ENCODE assay signal across 9 cellular contexts in the genomic region with DNA sequence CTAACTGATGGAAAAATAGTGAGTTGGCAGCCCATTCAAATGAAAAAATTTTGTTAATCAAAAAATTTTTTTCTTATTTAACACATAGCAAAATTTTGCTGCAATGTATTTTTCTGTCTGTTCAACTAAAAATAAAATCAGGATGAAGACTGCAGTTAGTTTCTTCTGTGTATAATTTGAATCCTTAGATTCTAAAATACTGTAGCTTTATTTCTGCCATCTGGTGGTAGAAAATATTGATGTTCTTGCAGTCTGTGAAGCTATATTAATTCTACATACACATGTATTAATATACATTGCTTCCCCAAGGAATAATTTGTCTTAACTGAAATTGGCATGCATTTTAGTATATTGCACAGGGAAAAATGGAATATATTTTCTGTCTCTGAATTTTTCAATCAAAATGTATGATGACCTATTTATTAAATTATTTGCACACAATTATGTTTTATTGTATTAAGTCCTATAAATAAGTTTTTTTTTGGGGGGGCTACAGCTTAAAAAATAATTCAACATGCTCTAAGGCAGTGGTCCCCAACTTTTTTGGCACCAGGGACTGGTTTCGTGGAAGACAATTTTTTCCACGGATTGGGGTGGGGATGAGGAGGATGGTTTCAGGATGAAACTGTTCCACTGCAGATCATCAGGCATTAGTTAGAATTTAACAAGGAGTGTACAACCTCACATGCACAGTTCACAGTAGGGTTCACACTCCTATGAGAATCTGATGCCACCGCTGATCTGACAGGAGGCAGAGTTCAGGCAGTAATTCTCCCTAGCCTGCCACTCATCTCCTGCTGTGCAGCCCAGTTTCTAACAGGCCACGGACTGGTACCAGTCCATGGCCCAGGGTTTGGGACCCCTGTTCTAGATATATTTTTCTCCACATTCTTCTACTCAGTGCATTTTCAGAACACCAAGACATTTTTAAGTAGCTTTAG.
A peak's percentile ranks its signal among the peaks of the same experiment; 100 is the strongest.
DNase-seq lines count a peak whose midpoint lies in the region; ATAC-seq and TF ChIP-seq lines count a peak whose summit lies in the region.
"Had no signal": no experiment of that assay in that cellular context is flagged by ENCODE, and none has a peak within 500 bp of the region (broad histone marks: within the 10 kb centered on the region; RNA-seq: fewer than 3 reads in every experiment).

No MANE protein-coding gene starts in this region.

- H3K4me1 Mint-ChIP-seq in activated CD8-positive, alpha-beta T cell treated with anti-CD3 and anti-CD28 coated beads, Interleukin-2, amount 10 ng/mL, durations not matched to agents 7 days and 5 days (ENCODE audit: low read depth), result no peaks in the 10 kb centered on the region
- H3K4me1 Mint-ChIP-seq in activated T-cell treated with anti-CD3 and anti-CD28 coated beads, Interleukin-2, amount 50 U/mL, for 72 hours (ENCODE audit: low read depth), result no peaks in the 10 kb centered on the region

- H2AFZ ChIP-seq in KMS-11 (ENCODE audit: low read depth), result no peak overlapping the region

- no peak overlapping the region for H3K4me3 ChIP-seq in KMS-11 (IDR thresholded peaks at IDR 0.05; ENCODE audit: insufficient read depth, low read depth, low read length)
- no peak overlapping the region for H3K4me3 ChIP-seq in WI38 (ENCODE audit: low read depth, low read length)
- H3K4me3 ChIP-seq: HAP-1 had no signal

- no peaks in the 10 kb centered on the region for H3K27me3 ChIP-seq in KMS-11 (ENCODE audit: insufficient read depth, low read depth)

- H3K4me3 Mint-ChIP-seq in activated CD8-positive, alpha-beta T cell treated with anti-CD3 and anti-CD28 coated beads, Interleukin-2, amount 10 ng/mL, durations not matched to agents 7 days and 5 days, result no peak overlapping the region
- H3K4me3 Mint-ChIP-seq in activated T-cell treated with anti-CD3 and anti-CD28 coated beads, Interleukin-2, amount 50 U/mL, for 72 hours, result no peak overlapping the region

- no peak overlapping the region for H3K4me2 ChIP-seq in KMS-11

- H4K20me1 ChIP-seq in KMS-11 (ENCODE audit: insufficient read depth), result no peaks in the 10 kb centered on the region

- ATAC-seq in left lobe of liver (peak; percentile 89), GM21381 (IDR thresholded peaks at IDR 0.05; ENCODE audit: unreplicated experiment) (no peak)
- no peak for ATAC-seq in activated CD8-positive, alpha-beta T cell treated with anti-CD3 and anti-CD28 coated beads, Interleukin-2, amount 10 ng/mL, durations not matched to agents 7 days and 5 days
- no peak for ATAC-seq in activated T-cell treated with anti-CD3 and anti-CD28 coated beads, Interleukin-2, amount 50 U/mL, for 72 hours (replicated peaks in 1 of 2)

- H3K27ac Mint-ChIP-seq in activated CD8-positive, alpha-beta T cell treated with anti-CD3 and anti-CD28 coated beads, Interleukin-2, amount 10 ng/mL, durations not matched to agents 7 days and 5 days, result no peak overlapping the region
- no peak overlapping the region for H3K27ac Mint-ChIP-seq in activated T-cell treated with anti-CD3 and anti-CD28 coated beads, Interleukin-2, amount 50 U/mL, for 72 hours

- POLR2A ChIA-PET in activated CD8-positive, alpha-beta T cell treated with anti-CD3 and anti-CD28 coated beads, Interleukin-2, amount 10 ng/mL, durations not matched to agents 7 days and 5 days (lab: Charles Lee), result no interaction called here

- TF ChIP-seq CTCF in KMS-11 (conservative IDR thresholded peaks at IDR 0.05; ENCODE audit: low read depth, low read length) (peak; percentile 51), WI38 (IDR thresholded peaks at IDR 0.05; ENCODE audit: low read depth, low read length) (peak; percentile 13; the same call in 1 of the 2 replicates)

- H3K27me3 Mint-ChIP-seq in activated CD8-positive, alpha-beta T cell treated with anti-CD3 and anti-CD28 coated beads, Interleukin-2, amount 10 ng/mL, durations not matched to agents 7 days and 5 days (ENCODE audit: low read depth), result no peaks in the 10 kb centered on the region
- no peaks in the 10 kb centered on the region for H3K27me3 Mint-ChIP-seq in activated T-cell treated with anti-CD3 and anti-CD28 coated beads, Interleukin-2, amount 50 U/mL, for 72 hours (ENCODE audit: low read depth)

- CTCF ChIA-PET in activated CD8-positive, alpha-beta T cell treated with anti-CD3 and anti-CD28 coated beads, Interleukin-2, amount 10 ng/mL, durations not matched to agents 7 days and 5 days (lab: Charles Lee), result interaction anchor here (1.1 to 1.5 kb wide), 2 partner anchors 296 to 304 kb away, joined by 3 to 6 read pairs; no protein-coding TSS in a partner anchor

- H3K9ac ChIP-seq in KMS-11, result no peak overlapping the region

- no peak overlapping the region for H3K27ac ChIP-seq in KMS-11

- no peaks in the 10 kb centered on the region for H3K79me2 ChIP-seq in KMS-11 (ENCODE audit: insufficient read depth, low read depth)

- no peaks in the 10 kb centered on the region for H3K4me1 ChIP-seq in KMS-11 (ENCODE audit: low read depth, poor library complexity, severe bottlenecking)
- H3K4me1 ChIP-seq: HAP-1 had no signal

- peak; percentile 17 for DNase-seq in CD1c-positive myeloid dendritic cell (ENCODE audit: extremely low spot score)
- peak; percentile 64 for DNase-seq in left lobe of liver (ENCODE audit: low spot score)
- no peak for DNase-seq in activated CD8-positive, alpha-beta memory T cell treated with anti-CD3 and anti-CD28 coated beads, Interleukin-2, amount 50 U/mL, for 48 hours
- DNase-seq in activated CD8-positive, alpha-beta T cell treated with anti-CD3 and anti-CD28 coated beads, Interleukin-2, amount 10 ng/mL, durations not matched to agents 7 days and 5 days, result no peak
- DNase-seq in activated T-cell treated with anti-CD3 and anti-CD28 coated beads, Interleukin-2, amount 50 U/mL, for 72 hours, result no peak

- no peaks in the 10 kb centered on the region for H3K9me3 Mint-ChIP-seq in activated CD8-positive, alpha-beta T cell treated with anti-CD3 and anti-CD28 coated beads, Interleukin-2, amount 10 ng/mL, durations not matched to agents 7 days and 5 days (ENCODE audit: insufficient read depth)
- H3K9me3 Mint-ChIP-seq in activated T-cell treated with anti-CD3 and anti-CD28 coated beads, Interleukin-2, amount 50 U/mL, for 72 hours, result no peaks in the 10 kb centered on the region

- H3K36me3 Mint-ChIP-seq in activated CD8-positive, alpha-beta T cell treated with anti-CD3 and anti-CD28 coated beads, Interleukin-2, amount 10 ng/mL, durations not matched to agents 7 days and 5 days (ENCODE audit: low read depth), result no peaks in the 10 kb centered on the region
- no peaks in the 10 kb centered on the region for H3K36me3 Mint-ChIP-seq in activated T-cell treated with anti-CD3 and anti-CD28 coated beads, Interleukin-2, amount 50 U/mL, for 72 hours (ENCODE audit: insufficient read depth in 2 of 2)

- H3K36me3 ChIP-seq in KMS-11 (ENCODE audit: insufficient read depth), result no peaks in the 10 kb centered on the region
- H3K36me3 ChIP-seq: HAP-1 had no signal

Comparison
In these comparisons a context has a peak if more than half of its experiments do, and no peak if none do; other contexts are left out.
1. DNase-seq: peak in CD1c-positive myeloid dendritic cell (single experiment) and left lobe of liver (single experiment); none in activated CD8-positive, alpha-beta memory T cell treated with anti-CD3 and anti-CD28 coated beads, Interleukin-2, amount 50 U/mL, for 48 hours (single experiment), activated CD8-positive, alpha-beta T cell treated with anti-CD3 and anti-CD28 coated beads, Interleukin-2, amount 10 ng/mL, durations not matched to agents 7 days and 5 days (single experiment) and activated T-cell treated with anti-CD3 and anti-CD28 coated beads, Interleukin-2, amount 50 U/mL, for 72 hours (0 of 2).